In genomic region chr10:132825783-132826523, GRCh38 we compare ENCODE assay signal across 17 cellular contexts. TPM values are rescaled to one million over a fixed set of nuclear protein-coding genes. Genes with fewer than 3 reads are reported as not detected.
DNase-seq lines count a peak whose midpoint lies in the region; ATAC-seq and TF ChIP-seq lines count a peak whose summit lies in the region.
"Not testable (repeated sequence)": the region's sequence is repeated elsewhere in the genome, so short reads cannot be mapped to it uniquely, and the experiment has no call there.
"Had no signal": no experiment of that assay in that cellular context is flagged by ENCODE, and none has a peak within 500 bp of the region (broad histone marks: within the 10 kb centered on the region; RNA-seq: fewer than 3 reads in every experiment).

No MANE protein-coding gene starts in this region.

- not testable (repeated sequence) for H3K79me1 ChIP-seq in H9 (ENCODE audit: insufficient read depth, low read depth, low read length, poor library complexity, severe bottlenecking); mesendoderm (ENCODE audit: low read length)

- H3K4me3 Mint-ChIP-seq in H9 (peak overlapping the region in 1 of 2 experiments; percentile 53; a peak in 2 of 5 replicates), endothelial cell (ENCODE audit: unreplicated experiment) (peak overlapping the region; percentile 82)
- not testable (repeated sequence) for H3K4me3 Mint-ChIP-seq in activated naive CD8-positive, alpha-beta T cell treated with anti-CD3 and anti-CD28 coated beads, Interleukin-2, amount 10 ng/mL, durations not matched to agents 7 days and 5 days

- H3K27ac Mint-ChIP-seq in H9; activated naive CD8-positive, alpha-beta T cell treated with anti-CD3 and anti-CD28 coated beads, Interleukin-2, amount 10 ng/mL, durations not matched to agents 7 days and 5 days; endothelial cell (ENCODE audit: unreplicated experiment): not testable (repeated sequence)

- TF ChIP-seq POLR2A in spleen (IDR thresholded peaks at IDR 0.05) = not testable (repeated sequence)

- H3K4me2 ChIP-seq in H9 (ENCODE audit: insufficient read depth, insufficient read length, low read length); mesendoderm (ENCODE audit: low read length): not testable (repeated sequence)

- not testable (repeated sequence) for H4K5ac ChIP-seq in H9 (ENCODE audit: insufficient read length, low read depth, low read length); mesendoderm (ENCODE audit: low read length)

- H3K79me2 ChIP-seq in H9 (ENCODE audit: insufficient read depth, low read length); mesendoderm (ENCODE audit: control insufficient read depth, insufficient read depth, low read length): not testable (repeated sequence)

- H3K9ac ChIP-seq in H9 (ENCODE audit: extremely low read depth, insufficient read length, low read length); mesendoderm (ENCODE audit: low read length): not testable (repeated sequence)

- H2BK12ac ChIP-seq in H9 (ENCODE audit: insufficient read length, low read depth, low read length) = not testable (repeated sequence)

- not testable (repeated sequence) for H3K23ac ChIP-seq in H9 (ENCODE audit: insufficient read length, low read depth, low read length); mesendoderm (ENCODE audit: low read length)

- no CpG with 5 or more reads among the region's 34 CpGs for WGBS in H9 (ENCODE audit: extremely low coverage, insufficient read length, low lambda C conversion rate)
- WGBS in mesendoderm (ENCODE audit: extremely low coverage, insufficient coverage, low lambda C conversion rate) = no CpG with 5 or more reads among the region's 34 CpGs
- 86 to 96% (median 90%) methylated on average over 25 to 34 of the region's 34 CpGs for WGBS in spleen, 5 donors
- WGBS in aorta, 2 donors = 87 to 96% methylated on average over 34 of the region's 34 CpGs

- H3K4ac ChIP-seq in H9 (ENCODE audit: low read depth, low read length); mesendoderm (ENCODE audit: low read depth, low read length): not testable (repeated sequence)

- H3K4me1 Mint-ChIP-seq in H9; activated naive CD8-positive, alpha-beta T cell treated with anti-CD3 and anti-CD28 coated beads, Interleukin-2, amount 10 ng/mL, durations not matched to agents 7 days and 5 days; endothelial cell (ENCODE audit: unreplicated experiment): not testable (repeated sequence)

- not testable (repeated sequence) for H3K36me3 Mint-ChIP-seq in H9 (ENCODE audit: insufficient read depth in 1 of 3, low read depth in 3 of 3); activated naive CD8-positive, alpha-beta T cell treated with anti-CD3 and anti-CD28 coated beads, Interleukin-2, amount 10 ng/mL, durations not matched to agents 7 days and 5 days; endothelial cell (ENCODE audit: low read depth, unreplicated experiment)

- H4K8ac ChIP-seq in H9 (replicated peaks; ENCODE audit: insufficient read length, low read depth, low read length); mesendoderm (ENCODE audit: low read depth, low read length): not testable (repeated sequence)

- POLR2A ChIA-PET in activated naive CD8-positive, alpha-beta T cell treated with anti-CD3 and anti-CD28 coated beads, Interleukin-2, amount 10 ng/mL, durations not matched to agents 7 days and 5 days (lab: Charles Lee) = not testable (repeated sequence)

- peaks cover 16% of the 10 kb centered on the region for H3K27me3 Mint-ChIP-seq in H9 (ENCODE audit: low read depth)
- H3K27me3 Mint-ChIP-seq in activated naive CD8-positive, alpha-beta T cell treated with anti-CD3 and anti-CD28 coated beads, Interleukin-2, amount 10 ng/mL, durations not matched to agents 7 days and 5 days; endothelial cell (ENCODE audit: unreplicated experiment): not testable (repeated sequence)

- H3K9me3 ChIP-seq in H9 (ENCODE audit: control insufficient read depth, low read depth, low read length) = peaks cover 18% of the 10 kb centered on the region
- not testable (repeated sequence) for H3K9me3 ChIP-seq in spleen; aorta (ENCODE audit: control insufficient read depth, low read length)

- H3K9me3 Mint-ChIP-seq in H9 = peaks cover 16 to 31% of the 10 kb centered on the region in 2 experiments
- H3K9me3 Mint-ChIP-seq in activated naive CD8-positive, alpha-beta T cell treated with anti-CD3 and anti-CD28 coated beads, Interleukin-2, amount 10 ng/mL, durations not matched to agents 7 days and 5 days; endothelial cell (ENCODE audit: unreplicated experiment): not testable (repeated sequence)

- not testable (repeated sequence) for H2AK5ac ChIP-seq in H9 (ENCODE audit: insufficient read length, low read length); mesendoderm (ENCODE audit: low read length)

- not testable (repeated sequence) for H3K27ac ChIP-seq in H9 (ENCODE audit: insufficient read length, low read depth, low read length); mesendoderm (ENCODE audit: low read depth, low read length); spleen; aorta (ENCODE audit: low read depth in 1 of 2, low read length in 2 of 2)

- DNase-seq in H9 = peak; percentile 27
- DNase-seq in activated effector memory CD4-positive, alpha-beta T cell treated with anti-CD3 and anti-CD28 coated beads, Interleukin-2, amount 50 U/mL, for 16 hours = peak; percentile 58
- DNase-seq in activated naive CD8-positive, alpha-beta T cell treated with anti-CD3 and anti-CD28 coated beads, Interleukin-2, amount 10 ng/mL, durations not matched to agents 7 days and 5 days = peak; percentile 17
- not testable (repeated sequence) for DNase-seq in endothelial cell (ENCODE audit: low spot score)
- peak; percentile 4 for DNase-seq in iPS-NIHi11 (ENCODE audit: low spot score)
- DNase-seq in mesendoderm = peak; percentile 21
- peak; percentile 17 for DNase-seq in spleen
- DNase-seq in aorta = peak; percentile 18 to 34

- not testable (repeated sequence) for TF ChIP-seq CTCF in H9 (conservative IDR thresholded peaks at IDR 0.05); endothelial cell (IDR thresholded peaks at IDR 0.05; ENCODE audit: unreplicated experiment); spleen (IDR thresholded peaks at IDR 0.05 in 8 of 11, conservative IDR thresholded peaks at IDR 0.05 in 3 of 11)

- not testable (repeated sequence) for H2BK5ac ChIP-seq in H9 (ENCODE audit: insufficient read length, low read length); mesendoderm (ENCODE audit: low read length)

- H2BK20ac ChIP-seq in H9 (ENCODE audit: low read depth, low read length, poor library complexity, severe bottlenecking) = not testable (repeated sequence)

- H3K36me3 ChIP-seq in mesendoderm (ENCODE audit: control insufficient read depth, insufficient read depth, low read length); spleen; aorta (ENCODE audit: control insufficient read depth in 1 of 2, insufficient read depth in 2 of 2, low read length in 1 of 2): not testable (repeated sequence)

- H3T11ph ChIP-seq in H9 (ENCODE audit: low read length) = not testable (repeated sequence)

- not testable (repeated sequence) for ATAC-seq in activated naive CD8-positive, alpha-beta T cell treated with anti-CD3 and anti-CD28 coated beads, Interleukin-2, amount 10 ng/mL, durations not matched to agents 7 days and 5 days (ENCODE audit: low read depth); aorta (ENCODE audit: low FRiP score)

- H3K27me3 ChIP-seq in H9 (ENCODE audit: insufficient read depth, low read length); mesendoderm (ENCODE audit: insufficient read depth, low read length, poor library complexity); spleen (replicated peaks in 1 of 7); aorta (ENCODE audit: control insufficient read depth in 1 of 2, insufficient read depth in 2 of 2, low read length in 1 of 2): not testable (repeated sequence)

- H3K4me3 ChIP-seq in mesendoderm (ENCODE audit: low read length); spleen; aorta (ENCODE audit: low read length in 2 of 2): not testable (repeated sequence)

- H4K91ac ChIP-seq in H9 (ENCODE audit: insufficient read length, low read depth, low read length) = not testable (repeated sequence)

- not testable (repeated sequence) for H2BK15ac ChIP-seq in H9 (ENCODE audit: low read depth, low read length); mesendoderm (replicated peaks; ENCODE audit: low read depth)

- not testable (repeated sequence) for H4K20me1 ChIP-seq in H9 (ENCODE audit: control insufficient read depth, insufficient read depth, insufficient read length)

- H3K4me1 ChIP-seq in H9 (ENCODE audit: insufficient read depth, low read length); mesendoderm (ENCODE audit: control insufficient read depth, low read depth, low read length); spleen; aorta (ENCODE audit: control insufficient read depth in 1 of 2, insufficient read depth in 2 of 2, low read length in 2 of 2): not testable (repeated sequence)

- H3K23me2 ChIP-seq in H9 (ENCODE audit: insufficient read length, low read depth, low read length, poor library complexity, severe bottlenecking) = not testable (repeated sequence)

- not testable (repeated sequence) for H2BK120ac ChIP-seq in H9 (ENCODE audit: low read depth, low read length, poor library complexity, severe bottlenecking); mesendoderm (ENCODE audit: low read depth, low read length)

- not testable (repeated sequence) for H3K14ac ChIP-seq in H9 (ENCODE audit: insufficient read depth, low read length)

- H2AFZ ChIP-seq in H9 (ENCODE audit: low read length) = not testable (repeated sequence)

- intact Hi-C loops in spleen (cut with DNase I; ENCODE audit: low total_unique reads); aorta (cut with DNase I): not testable (repeated sequence)

- not testable (repeated sequence) for H3K56ac ChIP-seq in H9 (ENCODE audit: insufficient read length, low read depth, low read length); mesendoderm (ENCODE audit: low read length)

- not testable (repeated sequence) for H3K18ac ChIP-seq in H9 (ENCODE audit: insufficient read length, low read depth, low read length); mesendoderm (ENCODE audit: low read length)

RNA-seq across cellular contexts. Expression of gene NKX6-2, which starts 40.0 kb away (rescaled TPM):
- total RNA-seq in H9 (2021) = 0.13 TPM in 2 replicates
- total RNA-seq in activated naive CD8-positive, alpha-beta T cell treated with anti-CD3 and anti-CD28 coated beads, Interleukin-2, amount 10 ng/mL, durations not matched to agents 7 days and 5 days = not detected
- not detected for total RNA-seq in endothelial cell (ENCODE audit: unreplicated experiment)
- polyA plus RNA-seq in mesendoderm (2013, experiment 1 of 2) = not detected
- polyA plus RNA-seq in mesendoderm (2013, experiment 2 of 2) = 0.01 TPM
- total RNA-seq in spleen = not detected
- polyA plus RNA-seq in spleen = under 1 TPM in 2 of 3 donors, not detected in 1; 0.03 to 0.08 TPM
- total RNA-seq in aorta = not detected
- polyA plus RNA-seq in aorta = not detected
- total RNA-seq: A172; A673; Caco-2; CD4-positive, CD25-positive, alpha-beta regulatory T cell; CD8-positive, alpha-beta T cell; GM12878; GM23248; H4; HFFc6 had no signal
